Comparison of ENCODE assay signal across 8 cellular contexts in genomic region chr3:138862924-138863775, GRCh38. TPM values are rescaled to one million over a fixed set of nuclear protein-coding genes. Genes with fewer than 3 reads are reported as not detected.
A peak's percentile ranks its signal among the peaks of the same experiment; 100 is the strongest.
DNase-seq lines count a peak whose midpoint lies in the region; ATAC-seq and TF ChIP-seq lines count a peak whose summit lies in the region.

No MANE protein-coding gene starts in this region.

- peak overlapping the region; percentile 88 for H3K27ac Mint-ChIP-seq in endodermal cell

- no peaks in the 10 kb centered on the region for H3K27me3 Mint-ChIP-seq in endodermal cell (ENCODE audit: insufficient read depth)

- H3K36me3 Mint-ChIP-seq in endodermal cell (ENCODE audit: low read depth): no peaks in the 10 kb centered on the region

- no peaks in the 10 kb centered on the region for H3K27me3 ChIP-seq in OCI-LY3 (ENCODE audit: low read depth, low read length)
- H3K27me3 ChIP-seq in endodermal cell (ENCODE audit: control insufficient read depth, insufficient read depth, low read length, poor library complexity, severe bottlenecking): no peaks in the 10 kb centered on the region
- no peaks in the 10 kb centered on the region for H3K27me3 ChIP-seq in mucosa of rectum (ENCODE audit: control insufficient read depth in 2 of 2, insufficient read depth in 2 of 2, low read length in 2 of 2)

- peak overlapping the region; percentile 24; the same call in 1 of the 2 replicates for H2AFZ ChIP-seq in OCI-LY3 (ENCODE audit: low read depth, low read length)

- H3K4me1 ChIP-seq in OCI-LY3 (ENCODE audit: low read length) (peaks cover 18% of the 10 kb centered on the region), endodermal cell (ENCODE audit: control insufficient read depth, insufficient read depth, low read length) (peaks cover 14% of the 10 kb centered on the region), mucosa of rectum (ENCODE audit: control insufficient read depth in 2 of 2, insufficient read depth in 2 of 2, low read length in 2 of 2) (peaks cover 19 to 24% of the 10 kb centered on the region in 2 donors)

- H3K36me3 ChIP-seq in OCI-LY3 (replicated peaks; ENCODE audit: low read depth, low read length): no peaks in the 10 kb centered on the region
- no peaks in the 10 kb centered on the region for H3K36me3 ChIP-seq in endodermal cell (ENCODE audit: control insufficient read depth, insufficient read depth, low read length)
- no peaks in the 10 kb centered on the region for H3K36me3 ChIP-seq in mucosa of rectum (ENCODE audit: control insufficient read depth in 2 of 2, insufficient read depth in 2 of 2, low read length in 2 of 2)

- ATAC-seq in HG03280 (IDR thresholded peaks at IDR 0.05; ENCODE audit: unreplicated experiment): no peak

- no peaks in the 10 kb centered on the region for H3K9me3 ChIP-seq in OCI-LY3 (ENCODE audit: insufficient read depth, low read length)
- H3K9me3 ChIP-seq in endodermal cell (ENCODE audit: control insufficient read depth, low read length): no peaks in the 10 kb centered on the region
- H3K9me3 ChIP-seq in mucosa of rectum (ENCODE audit: control insufficient read depth in 2 of 2, low read length in 2 of 2): no peaks in the 10 kb centered on the region

- H3K4me2 ChIP-seq in OCI-LY3 (ENCODE audit: low read length): peak overlapping the region; percentile 13; the same call in 1 of the 2 replicates

- no peak overlapping the region for H3K4me3 ChIP-seq in OCI-LY3 (ENCODE audit: low read length)
- H3K4me3 ChIP-seq in endodermal cell (ENCODE audit: low read length): peak overlapping the region; percentile 67
- H3K4me3 ChIP-seq in mucosa of rectum (ENCODE audit: low read length in 2 of 2): peak overlapping the region; percentile 49 to 56

- TF ChIP-seq CTCF in OCI-LY3 (IDR thresholded peaks at IDR 0.05; ENCODE audit: low read depth, low read length) (no peak), endodermal cell (conservative IDR thresholded peaks at IDR 0.05) (no peak)

- no peak overlapping the region for H3K9ac ChIP-seq in OCI-LY3 (ENCODE audit: low read length)
- peak overlapping the region; percentile 50 for H3K9ac ChIP-seq in endodermal cell (ENCODE audit: extremely low read depth, low read length, poor library complexity, severe bottlenecking)
- peak overlapping the region; percentile 60 to 65 for H3K9ac ChIP-seq in mucosa of rectum (ENCODE audit: low read depth in 1 of 2, low read length in 2 of 2)

- DNase-seq in SKM-1 treated with dmso at 0.1 percent for 144 hours (lab: John Stamatoyannopoulos, UW; ENCODE audit: unreplicated experiment): peak; percentile 32
- DNase-seq in SKM-1 (lab: John Stamatoyannopoulos, UW; ENCODE audit: unreplicated experiment): no peak
- peak; percentile 87 for DNase-seq in endodermal cell
- no peak for DNase-seq in activated CD4-positive, alpha-beta T cell treated with anti-CD3 and anti-CD28 coated beads, Interleukin-2, amount 50 U/mL, for 1 hour
- DNase-seq in NCI-H1694 (lab: John Stamatoyannopoulos, UW): no peak

- H3K4me3 Mint-ChIP-seq in endodermal cell: peak overlapping the region; percentile 27

- 17 to 19% methylated on average over 9 to 11 of the region's 11 CpGs for WGBS in endodermal cell (ENCODE audit: insufficient coverage in 1 of 2, insufficient read length in 1 of 2), 2 experiments

- H3K9me3 Mint-ChIP-seq in endodermal cell: no peaks in the 10 kb centered on the region

- no peaks in the 10 kb centered on the region for H4K20me1 ChIP-seq in OCI-LY3 (ENCODE audit: insufficient read depth, low read length)

- peaks cover 28% of the 10 kb centered on the region for H3K4me1 Mint-ChIP-seq in endodermal cell

- H3K79me2 ChIP-seq in OCI-LY3 (ENCODE audit: low read length): no peaks in the 10 kb centered on the region

- no peak overlapping the region for H3K27ac ChIP-seq in OCI-LY3 (ENCODE audit: low read length)
- peak overlapping the region; percentile 78 for H3K27ac ChIP-seq in endodermal cell (ENCODE audit: low read depth, low read length)
- peak overlapping the region; percentile 90 to 94 for H3K27ac ChIP-seq in mucosa of rectum (ENCODE audit: low read depth in 2 of 2, low read length in 2 of 2)

RNA-seq across cellular contexts. Expression of gene PIK3CB, which starts 28.4 kb away (rescaled TPM):
- total RNA-seq in endodermal cell: 10 to 100 TPM; 51.4 to 53.0 TPM
- 22.5 TPM for polyA plus RNA-seq in endodermal cell (2013, experiment 1 of 2)
- polyA plus RNA-seq in endodermal cell (2013, experiment 2 of 2): 23.9 TPM

Comparison
In these comparisons a context has a peak if more than half of its experiments do, and no peak if none do; other contexts are left out.
1. DNase-seq: peak in SKM-1 treated with dmso at 0.1 percent for 144 hours (single experiment) and endodermal cell (single experiment); none in SKM-1 (single experiment), activated CD4-positive, alpha-beta T cell treated with anti-CD3 and anti-CD28 coated beads, Interleukin-2, amount 50 U/mL, for 1 hour (single experiment) and NCI-H1694 (single experiment).